Comparison of ENCODE assay signal across 23 cellular contexts in the genomic region with DNA sequence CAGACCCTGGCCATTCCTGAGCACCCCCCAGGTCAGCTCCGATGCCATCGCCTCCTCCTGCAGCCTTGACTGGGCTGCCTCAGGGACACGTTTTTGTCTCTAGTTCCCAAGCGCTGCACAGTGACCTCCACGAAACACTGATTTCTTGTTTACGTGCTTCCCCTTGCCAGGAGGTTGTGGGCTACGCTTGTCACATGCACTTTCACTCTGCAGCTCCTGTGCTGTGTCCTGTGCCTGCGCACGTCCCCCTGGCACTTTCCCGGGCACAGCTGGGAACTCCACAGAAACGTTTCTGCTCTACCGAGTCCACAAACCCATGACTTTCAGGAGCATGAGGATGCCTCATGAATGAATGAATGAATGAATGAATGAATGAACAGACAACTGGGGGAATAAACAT.
A peak's percentile ranks its signal among the peaks of the same experiment; 100 is the strongest.
DNase-seq lines count a peak whose midpoint lies in the region; ATAC-seq, FAIRE-seq and TF ChIP-seq lines count a peak whose summit lies in the region.
"Had no signal": no experiment of that assay in that cellular context is flagged by ENCODE, and none has a peak within 500 bp of the region (broad histone marks: within the 10 kb centered on the region; RNA-seq: fewer than 3 reads in every experiment).

No MANE protein-coding gene starts in this region.

- DNase-seq in M059J (ENCODE audit: low read depth) (peak; percentile 36), K562 (ENCODE audit: extremely low read depth in 1 of 4, low spot score in 3 of 4) (no peak), esophagus muscularis mucosa (ENCODE audit: extremely low spot score) (peak; percentile 84), progenitor cell of endocrine pancreas (ENCODE audit: low spot score, unreplicated experiment) (no peak), NCI-H1092 treated with DMSO at 0.1 percent for 48 hours (lab: John Stamatoyannopoulos, UW) (no peak), NCI-H446 (lab: John Stamatoyannopoulos, UW) (no peak), aorta (no peak)
- DNase-seq: AML-193; Caco-2; Calu3; CD4-positive, alpha-beta T cell; CD8-positive, alpha-beta T cell; DMS79 treated with DMSO at 0.1 percent for 48 hours; GF-D8 had no signal

- H3K27ac ChIP-seq in K562 (ENCODE audit: extremely low read depth, low read depth, low read length) (no peak overlapping the region), esophagus muscularis mucosa (replicated peaks in 1 of 4) (no peak overlapping the region), aorta (ENCODE audit: low read depth in 1 of 2, low read length in 2 of 2) (no peak overlapping the region)
- H3K27ac ChIP-seq: 22Rv1; A549; BLaER1 treated with 17β-estradiol and CSF1 and Interleukin-3, amounts not matched to agents 10 nM and 100 nM; C4-2B had no signal

- no peaks in the 10 kb centered on the region for H3K27me3 Mint-ChIP-seq in progenitor cell of endocrine pancreas
- H3K27me3 Mint-ChIP-seq: B cell; CD4-positive, alpha-beta T cell had no signal

- peaks cover 56% of the 10 kb centered on the region for H3K36me3 Mint-ChIP-seq in progenitor cell of endocrine pancreas (ENCODE audit: insufficient read depth)
- H3K36me3 Mint-ChIP-seq: CD8-positive, alpha-beta T cell had no signal

- H3K79me2 ChIP-seq in K562 (ENCODE audit: control insufficient read depth, insufficient read depth, low read length): no peaks in the 10 kb centered on the region

- TF ChIP-seq EP300 in K562 (IDR thresholded peaks at IDR 0.05; ENCODE audit: low read length) (no peak), esophagus muscularis mucosa (IDR thresholded peaks at IDR 0.05) (no peak)

- TF ChIP-seq RAD21 in K562 (CRISPR knock-in tag; conservative IDR thresholded peaks at IDR 0.05 in 1 of 2, IDR thresholded peaks at IDR 0.05 in 1 of 2): no peak

- WGBS in K562 (ENCODE audit: insufficient coverage, low coverage, missing lambda C conversion rate): under 1% methylated on average over 12 of the region's 12 CpGs
- WGBS in esophagus muscularis mucosa: 89% methylated on average over 12 of the region's 12 CpGs
- WGBS in aorta, 2 donors: 84 to 89% methylated on average over 12 of the region's 12 CpGs

- no peaks in the 10 kb centered on the region; a peak in 1 of 5 replicates for H3K4me1 ChIP-seq in K562 (replicated peaks in 1 of 2; ENCODE audit: control insufficient read depth in 2 of 2, insufficient read depth in 2 of 2, low read length in 2 of 2)
- no peaks in the 10 kb centered on the region for H3K4me1 ChIP-seq in esophagus muscularis mucosa
- no peaks in the 10 kb centered on the region for H3K4me1 ChIP-seq in aorta (ENCODE audit: control insufficient read depth in 1 of 2, insufficient read depth in 2 of 2, low read length in 2 of 2)
- H3K4me1 ChIP-seq: A549, Caco-2 had no signal

- in situ Hi-C loops in K562 (cut with MboI): no loop called here

- no peak overlapping the region for H3K4me3 Mint-ChIP-seq in progenitor cell of endocrine pancreas (ENCODE audit: low read depth)
- H3K4me3 Mint-ChIP-seq: B cell; CD4-positive, alpha-beta T cell; CD8-positive, alpha-beta T cell had no signal

- H3K36me3 ChIP-seq in K562 (ENCODE audit: control insufficient read depth, insufficient read depth, low read length) (no peaks in the 10 kb centered on the region), esophagus muscularis mucosa (no peaks in the 10 kb centered on the region), aorta (ENCODE audit: control insufficient read depth in 1 of 2, insufficient read depth in 2 of 2, low read length in 1 of 2) (no peaks in the 10 kb centered on the region)
- H3K36me3 ChIP-seq: BLaER1 treated with 17β-estradiol and CSF1 and Interleukin-3, amounts not matched to agents 10 nM and 100 nM had no signal

- intact Hi-C loops in K562 (cut with micrococcal nuclease): no loop called here
- intact Hi-C loops in esophagus muscularis mucosa (cut with DNase I): no loop called here
- intact Hi-C loops in aorta (cut with DNase I): loop anchor here in 1 of 2 donors (10.0 kb wide), 1 partner anchor 62 kb away; no protein-coding TSS in a partner anchor

- H3K4me3 ChIP-seq in K562: no peak overlapping the region
- no peak overlapping the region for H3K4me3 ChIP-seq in esophagus muscularis mucosa
- no peak overlapping the region for H3K4me3 ChIP-seq in aorta (ENCODE audit: low read length in 2 of 2)
- H3K4me3 ChIP-seq: A549; BLaER1 treated with 17β-estradiol and CSF1 and Interleukin-3, amounts not matched to agents 10 nM and 100 nM had no signal

- H4K20me1 ChIP-seq in K562 (replicated peaks; ENCODE audit: control insufficient read depth, insufficient read depth, low read length): no peaks in the 10 kb centered on the region; the same call in 1 of the 2 replicates
- H4K20me1 ChIP-seq: BLaER1 treated with 17β-estradiol and CSF1 and Interleukin-3, amounts not matched to agents 10 nM and 100 nM had no signal

- TF ChIP-seq CTCF in K562 (IDR thresholded peaks at IDR 0.05 in 2 of 3, conservative IDR thresholded peaks at IDR 0.05 in 1 of 3; ENCODE audit: insufficient read depth in 2 of 3, low read depth in 1 of 3, low read length in 3 of 3) (no peak), esophagus muscularis mucosa (IDR thresholded peaks at IDR 0.05) (no peak), progenitor cell of endocrine pancreas (IDR thresholded peaks at IDR 0.05; ENCODE audit: unreplicated experiment) (no peak)

- H3K9ac ChIP-seq in K562 (ENCODE audit: insufficient read depth in 1 of 2, low read depth in 2 of 2, low read length in 2 of 2): no peak overlapping the region; a peak in 1 of 4 replicates
- H3K9ac ChIP-seq: BLaER1 treated with 17β-estradiol and CSF1 and Interleukin-3, amounts not matched to agents 10 nM and 100 nM had no signal

- FAIRE-seq in K562 (lab: Jason Lieb, UNC): no peak
- FAIRE-seq: A549, D721Med, G401.6, GM12891, GM19239 had no signal

- H3K27me3 ChIP-seq in K562 (ENCODE audit: control insufficient read depth in 2 of 2, insufficient read depth in 2 of 2, low read length in 2 of 2) (peaks cover 35 to 61% of the 10 kb centered on the region in 2 experiments), esophagus muscularis mucosa (no peaks in the 10 kb centered on the region), aorta (ENCODE audit: control insufficient read depth in 1 of 2, insufficient read depth in 2 of 2, low read length in 1 of 2) (no peaks in the 10 kb centered on the region)
- H3K27me3 ChIP-seq: BLaER1 treated with 17β-estradiol and CSF1 and Interleukin-3, amounts not matched to agents 10 nM and 100 nM had no signal

- H3K9me3 ChIP-seq in K562 (replicated peaks; ENCODE audit: control insufficient read depth, insufficient read depth, low read depth, low read length) (no peaks in the 10 kb centered on the region), esophagus muscularis mucosa (peaks cover 0 to 6% (median 0%) of the 10 kb centered on the region in 4 donors), aorta (ENCODE audit: control insufficient read depth, low read length) (no peaks in the 10 kb centered on the region)
- H3K9me3 ChIP-seq: A549; BLaER1 treated with 17β-estradiol and CSF1 and Interleukin-3, amounts not matched to agents 10 nM and 100 nM; Caco-2 had no signal

- POLR2A ChIA-PET in K562 (lab: Yijun Ruan, JAX): no interaction called here

- H3K9me1 ChIP-seq in K562 (ENCODE audit: control insufficient read depth, insufficient read depth, low read length): no peaks in the 10 kb centered on the region

- BruUV-seq in K562 (replicated peaks; lab: Mats Ljungman, UMichigan): no TSS peak

- CTCF ChIA-PET in K562 (lab: Yijun Ruan, JAX; ENCODE audit: low intra/inter-chr PET ratio): no interaction called here

- H3K4me1 Mint-ChIP-seq in progenitor cell of endocrine pancreas (ENCODE audit: low read depth): peaks cover under 1% of the 10 kb centered on the region
- H3K4me1 Mint-ChIP-seq: B cell had no signal

- no peak overlapping the region for H3K4me2 ChIP-seq in K562 (ENCODE audit: insufficient read depth, low read length)
- H3K4me2 ChIP-seq: A549; BLaER1 treated with 17β-estradiol and CSF1 and Interleukin-3, amounts not matched to agents 10 nM and 100 nM had no signal

- H3K9me3 Mint-ChIP-seq in progenitor cell of endocrine pancreas (ENCODE audit: low read depth): peaks cover 4% of the 10 kb centered on the region

- peak overlapping the region; percentile 73 for H3K27ac Mint-ChIP-seq in progenitor cell of endocrine pancreas
- H3K27ac Mint-ChIP-seq: B cell; CD4-positive, alpha-beta T cell; CD8-positive, alpha-beta T cell had no signal

- no peak overlapping the region for H2AFZ ChIP-seq in K562 (ENCODE audit: low read depth, low read length)

- no peak for TF ChIP-seq POLR2A in K562 (conservative IDR thresholded peaks at IDR 0.05)
- no peak for TF ChIP-seq POLR2A in esophagus muscularis mucosa (IDR thresholded peaks at IDR 0.05; ENCODE audit: low read depth)

- ATAC-seq in K562 (no peak), aorta (ENCODE audit: low FRiP score) (no peak)
- ATAC-seq: A549; CD8-positive, alpha-beta T cell had no signal

TF ChIP-seq in K562, 482 proteins besides CTCF, POLR2A, EP300 and RAD21:
- TF ChIP-seq, protein P1, sequence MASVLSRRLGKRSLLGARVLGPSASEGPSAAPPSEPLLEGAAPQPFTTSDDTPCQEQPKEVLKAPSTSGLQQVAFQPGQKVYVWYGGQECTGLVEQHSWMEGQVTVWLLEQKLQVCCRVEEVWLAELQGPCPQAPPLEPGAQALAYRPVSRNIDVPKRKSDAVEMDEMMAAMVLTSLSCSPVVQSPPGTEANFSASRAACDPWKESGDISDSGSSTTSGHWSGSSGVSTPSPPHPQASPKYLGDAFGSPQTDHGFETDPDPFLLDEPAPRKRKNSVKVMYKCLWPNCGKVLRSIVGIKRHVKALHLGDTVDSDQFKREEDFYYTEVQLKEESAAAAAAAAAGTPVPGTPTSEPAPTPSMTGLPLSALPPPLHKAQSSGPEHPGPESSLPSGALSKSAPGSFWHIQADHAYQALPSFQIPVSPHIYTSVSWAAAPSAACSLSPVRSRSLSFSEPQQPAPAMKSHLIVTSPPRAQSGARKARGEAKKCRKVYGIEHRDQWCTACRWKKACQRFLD (CRISPR knock-in tag; IDR thresholded peaks at IDR 0.05): no peak
- peak; percentile 76 for TF ChIP-seq ZNF24 (IDR thresholded peaks at IDR 0.05)

Comparison
In these comparisons a context has a peak if more than half of its experiments do, and no peak if none do; other contexts are left out.
1. DNase-seq: peak in M059J (single experiment) and esophagus muscularis mucosa (single experiment); none in K562 (0 of 4), progenitor cell of endocrine pancreas (single experiment), NCI-H1092 treated with DMSO at 0.1 percent for 48 hours (single experiment), NCI-H446 (0 of 2) and aorta (0 of 2).